Comparison of ENCODE assay signal across 1 cellular context in the genomic region with DNA sequence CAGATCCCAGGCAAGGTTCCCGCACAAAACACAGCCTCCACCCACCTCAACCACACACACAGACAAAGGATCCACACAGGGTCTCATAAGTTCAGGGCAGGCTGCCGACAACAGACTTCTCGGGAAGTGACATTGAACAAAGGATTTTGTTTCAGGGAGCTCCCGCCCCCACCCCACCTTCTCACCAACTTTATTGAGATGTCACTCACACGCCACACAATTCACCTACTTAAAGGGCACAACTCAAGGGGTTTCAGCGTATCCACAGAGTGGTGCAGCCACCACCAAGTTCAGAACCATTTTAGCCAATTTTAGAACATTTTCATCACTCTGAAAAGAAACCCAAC.
TF ChIP-seq lines count a peak whose summit lies in the region.

No MANE protein-coding gene starts in this region.

TF ChIP-seq in endothelial cell of umbilical vein, 7 proteins besides CTCF, POLR2A, EP300 and RAD21 (continued from another document):
- TF ChIP-seq, protein P1, sequence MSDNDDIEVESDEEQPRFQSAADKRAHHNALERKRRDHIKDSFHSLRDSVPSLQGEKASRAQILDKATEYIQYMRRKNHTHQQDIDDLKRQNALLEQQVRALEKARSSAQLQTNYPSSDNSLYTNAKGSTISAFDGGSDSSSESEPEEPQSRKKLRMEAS (IDR thresholded peaks at IDR 0.05; ENCODE audit: insufficient read depth, insufficient read length), result no peak
- no peak for TF ChIP-seq JUN (IDR thresholded peaks at IDR 0.05; ENCODE audit: borderline replicate concordance, insufficient read depth, insufficient read length, low read depth)
- TF ChIP-seq MYC (IDR thresholded peaks at IDR 0.05; ENCODE audit: low read depth, low read length), result no peak
- TF ChIP-seq POLR2AphosphoS5 (IDR thresholded peaks at IDR 0.05; ENCODE audit: insufficient read depth, low read depth, low read length), result no peak
- no peak for TF ChIP-seq GATA2 (IDR thresholded peaks at IDR 0.05; ENCODE audit: insufficient read depth, insufficient read length, low read depth, low read length)
- TF ChIP-seq FOS (IDR thresholded peaks at IDR 0.05; ENCODE audit: borderline replicate concordance, insufficient read depth, low read length), result no peak
